Comparison of ENCODE assay signal across 8 cellular contexts in the genomic region with DNA sequence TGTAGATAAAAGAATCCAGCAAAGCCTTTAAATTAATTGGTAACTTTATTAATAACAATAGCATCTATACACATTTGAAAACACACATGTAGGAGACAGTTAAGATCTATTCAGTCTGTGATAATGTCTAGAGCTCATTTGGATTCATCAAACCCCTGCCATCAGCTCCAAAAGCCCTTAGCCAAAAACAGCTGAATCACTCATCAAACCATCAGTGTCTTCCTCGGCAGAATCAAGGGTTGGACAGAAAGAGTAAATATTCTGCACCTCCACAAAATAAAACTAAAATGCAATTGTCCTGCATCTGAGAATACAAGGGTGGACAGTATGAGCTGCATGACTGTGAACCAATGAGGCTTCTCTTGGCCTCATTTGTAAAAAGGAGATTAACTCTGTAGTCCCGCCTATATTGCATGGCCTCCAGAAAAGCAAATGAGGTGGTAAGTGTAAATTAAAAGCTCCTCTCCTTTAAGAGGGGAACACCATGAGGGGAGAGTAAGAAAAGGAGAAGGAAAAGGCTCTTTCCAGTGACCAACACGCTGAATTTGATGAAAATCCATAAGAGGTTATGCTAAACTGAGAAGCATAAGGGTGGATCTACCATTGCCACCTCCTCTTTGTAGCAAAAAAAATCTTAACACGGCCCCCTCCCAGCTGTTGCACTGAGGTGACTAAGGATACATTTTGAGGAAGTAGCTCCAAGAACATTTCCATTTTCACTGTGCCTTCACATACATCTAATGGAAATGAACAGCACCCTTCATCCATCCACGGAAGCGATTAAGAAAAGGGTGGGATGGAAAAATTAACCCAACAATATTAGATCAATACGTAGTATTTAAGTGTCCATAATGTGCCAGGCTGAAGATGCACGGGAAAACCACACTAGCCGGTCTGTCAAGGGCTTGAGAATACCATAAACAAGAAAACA. TPM values are rescaled to one million over a fixed set of nuclear protein-coding genes. Genes with fewer than 3 reads are reported as not detected.
DNase-seq lines count a peak whose midpoint lies in the region; ATAC-seq, FAIRE-seq and TF ChIP-seq lines count a peak whose summit lies in the region.

No MANE protein-coding gene starts in this region.

- H3K4me1 ChIP-seq in HUES64 (ENCODE audit: insufficient read depth, low read length) (peaks cover 16% of the 10 kb centered on the region; the same call in 1 of the 2 replicates), ectodermal cell (ENCODE audit: control insufficient read depth, insufficient read depth, low read length) (peaks cover 4% of the 10 kb centered on the region), neuron (ENCODE audit: insufficient read depth, low read length) (peaks cover 19% of the 10 kb centered on the region)

- no peaks in the 10 kb centered on the region for H3K9me3 ChIP-seq in HUES64 (ENCODE audit: insufficient read depth, low read depth, low read length)
- H3K9me3 ChIP-seq in ectodermal cell (ENCODE audit: control insufficient read depth, low read length): no peaks in the 10 kb centered on the region
- no peaks in the 10 kb centered on the region for H3K9me3 ChIP-seq in neuron (ENCODE audit: low read length)

- in situ Hi-C loops in GM13977 (cut with MboI; ENCODE audit: low pct_unique_long_range_greater_than_20kb, low sequenced_read_pairs, unreplicated experiment): no loop called here

- H3K4me3 ChIP-seq in HUES64 (ENCODE audit: low read length) (peak overlapping the region; percentile 77), ectodermal cell (ENCODE audit: insufficient read depth, low read depth, low read length) (peak overlapping the region; percentile 80), neuron (ENCODE audit: low read length) (peak overlapping the region; percentile 62)

- no peak overlapping the region for H2AFZ ChIP-seq in neuron (ENCODE audit: low read depth, low read length)

- WGBS in HUES64: 24% methylated on average over 6 of the region's 9 CpGs
- WGBS in ectodermal cell, 2 experiments: 10 to 18% methylated on average over 7 to 9 of the region's 9 CpGs

- no peaks in the 10 kb centered on the region for H3K36me3 ChIP-seq in HUES64 (ENCODE audit: insufficient read depth, low read length)
- H3K36me3 ChIP-seq in ectodermal cell (ENCODE audit: control insufficient read depth, insufficient read depth, low read length): no peaks in the 10 kb centered on the region
- H3K36me3 ChIP-seq in neuron (ENCODE audit: insufficient read depth, low read length): no peaks in the 10 kb centered on the region

- no peak for ATAC-seq in HG03097 (IDR thresholded peaks at IDR 0.05; ENCODE audit: low FRiP score, unreplicated experiment)

- H3K27ac ChIP-seq in HUES64 (ENCODE audit: low read depth, low read length): peak overlapping the region; percentile 96
- H3K27ac ChIP-seq in ectodermal cell (ENCODE audit: insufficient read depth, low read depth, low read length, poor library complexity, severe bottlenecking): peak overlapping the region; percentile 98

- H3K9ac ChIP-seq in HUES64 (ENCODE audit: low read depth, low read length): peak overlapping the region; percentile 94

- no peak for DNase-seq in D721Med (ENCODE audit: insufficient read length, low spot score)
- peak; percentile 92 for DNase-seq in OCI-M1 (lab: John Stamatoyannopoulos, UW)
- DNase-seq in GM13977 (ENCODE audit: low spot score): no peak
- no peak for DNase-seq in effector CD4-positive, alpha-beta T cell

- no peaks in the 10 kb centered on the region for H3K27me3 ChIP-seq in HUES64 (ENCODE audit: insufficient read depth, low read length)
- no peaks in the 10 kb centered on the region for H3K27me3 ChIP-seq in ectodermal cell (ENCODE audit: control insufficient read depth, insufficient read depth, low read length, poor library complexity, severe bottlenecking)
- H3K27me3 ChIP-seq in neuron (ENCODE audit: insufficient read depth, low read length): no peaks in the 10 kb centered on the region

- peak; percentile 48 for FAIRE-seq in D721Med (lab: Jason Lieb, UNC)

- TF ChIP-seq CTCF in D721Med (IDR thresholded peaks at IDR 0.05; ENCODE audit: insufficient read depth, missing control alignments) (no peak), GM13977 (IDR thresholded peaks at IDR 0.05; ENCODE audit: extremely low read depth, insufficient read depth, missing control alignments) (no peak)

RNA-seq across cellular contexts. Expression of gene BOLA1, which starts 14.7 kb away (rescaled TPM):
- polyA plus RNA-seq in HUES64 (2013, experiment 1 of 2): 3.7 TPM
- polyA plus RNA-seq in HUES64 (2013, experiment 2 of 2): 5.2 TPM
- polyA plus RNA-seq in ectodermal cell (2013, experiment 1 of 4): 8.5 TPM
- 6.8 TPM for polyA plus RNA-seq in ectodermal cell (2013, experiment 2 of 4)
- 8.1 TPM for polyA plus RNA-seq in ectodermal cell (2013, experiment 3 of 4)
- polyA plus RNA-seq in ectodermal cell (2013, experiment 4 of 4): 7.9 TPM

RNA-seq across cellular contexts. Expression of gene SV2A, which starts 32.9 kb away (rescaled TPM):
- 36.8 TPM for polyA plus RNA-seq in HUES64 (2013, experiment 1 of 2)
- 37.2 TPM for polyA plus RNA-seq in HUES64 (2013, experiment 2 of 2)
- 60.4 TPM for polyA plus RNA-seq in ectodermal cell (2013, experiment 1 of 4)
- 68.0 TPM for polyA plus RNA-seq in ectodermal cell (2013, experiment 2 of 4)
- 43.5 TPM for polyA plus RNA-seq in ectodermal cell (2013, experiment 3 of 4)
- 49.3 TPM for polyA plus RNA-seq in ectodermal cell (2013, experiment 4 of 4)

RNA-seq across cellular contexts. Expression of gene SF3B4, which starts 42.9 kb away (rescaled TPM):
- 87.5 TPM for polyA plus RNA-seq in HUES64 (2013, experiment 1 of 2)
- 85.1 TPM for polyA plus RNA-seq in HUES64 (2013, experiment 2 of 2)
- 87.3 TPM for polyA plus RNA-seq in ectodermal cell (2013, experiment 1 of 4)
- 91.5 TPM for polyA plus RNA-seq in ectodermal cell (2013, experiment 2 of 4)
- polyA plus RNA-seq in ectodermal cell (2013, experiment 3 of 4): 68.7 TPM
- polyA plus RNA-seq in ectodermal cell (2013, experiment 4 of 4): 71.4 TPM

RNA-seq across cellular contexts. Expression of gene MTMR11, which starts 52.0 kb away (rescaled TPM):
- polyA plus RNA-seq in HUES64 (2013, experiment 1 of 2): 2.0 TPM
- polyA plus RNA-seq in HUES64 (2013, experiment 2 of 2): 1.8 TPM
- polyA plus RNA-seq in ectodermal cell (2013, experiment 1 of 4): 4.3 TPM
- polyA plus RNA-seq in ectodermal cell (2013, experiment 2 of 4): 4.5 TPM
- 3.7 TPM for polyA plus RNA-seq in ectodermal cell (2013, experiment 3 of 4)
- 3.7 TPM for polyA plus RNA-seq in ectodermal cell (2013, experiment 4 of 4)
